10 cellular contexts compared by ENCODE assay signal in genomic region chr12:128365831-128366231, GRCh38.
A peak's percentile ranks its signal among the peaks of the same experiment; 100 is the strongest.
DNase-seq lines count a peak whose midpoint lies in the region; ATAC-seq and TF ChIP-seq lines count a peak whose summit lies in the region.
"Had no signal": no experiment of that assay in that cellular context is flagged by ENCODE, and none has a peak within 500 bp of the region (broad histone marks: within the 10 kb centered on the region; RNA-seq: fewer than 3 reads in every experiment).

No MANE protein-coding gene starts in this region.

- H3K9me3 ChIP-seq in lower lobe of right lung, result no peaks in the 10 kb centered on the region
- no peaks in the 10 kb centered on the region for H3K9me3 ChIP-seq in stomach

- no peak for TF ChIP-seq EP300 in stomach (IDR thresholded peaks at IDR 0.05)

- H3K27ac ChIP-seq in lower lobe of right lung, result no peak overlapping the region
- H3K27ac ChIP-seq in stomach, result peak overlapping the region in 1 of 5 donors; percentile 25

- H3K36me3 ChIP-seq in lower lobe of right lung, result no peaks in the 10 kb centered on the region
- no peaks in the 10 kb centered on the region for H3K36me3 ChIP-seq in stomach

- no peak for TF ChIP-seq POLR2A in stomach (IDR thresholded peaks at IDR 0.05)

- peak overlapping the region; percentile 2 for H3K4me3 ChIP-seq in epithelial cell of proximal tubule (ENCODE audit: low read depth, low read length)
- peak overlapping the region; percentile 41 for H3K4me3 ChIP-seq in lower lobe of right lung
- peak overlapping the region; percentile 23 to 36 (median 34) for H3K4me3 ChIP-seq in stomach

- H3K27me3 ChIP-seq in lower lobe of right lung (ENCODE audit: low read depth) (peaks cover 39% of the 10 kb centered on the region), stomach (peaks cover 0 to 44% (median 0%) of the 10 kb centered on the region in 3 donors)

- 2 to 9% (median 6%) methylated on average over 23 of the region's 23 CpGs for WGBS in stomach, 5 donors

- H3K4me1 ChIP-seq in lower lobe of right lung, result no peaks in the 10 kb centered on the region
- peaks cover 0 to 13% (median 0%) of the 10 kb centered on the region in 4 donors for H3K4me1 ChIP-seq in stomach

- no peak for TF ChIP-seq CTCF in epithelial cell of proximal tubule (conservative IDR thresholded peaks at IDR 0.05; ENCODE audit: low read depth, low read length)
- TF ChIP-seq CTCF in lower lobe of right lung (IDR thresholded peaks at IDR 0.05), result no peak
- no peak for TF ChIP-seq CTCF in stomach (IDR thresholded peaks at IDR 0.05)

- intact Hi-C loops in lower lobe of right lung (cut with DNase I) (no loop called here), stomach (cut with DNase I; ENCODE audit: low total_unique reads) (no loop called here)

- ATAC-seq in lower lobe of right lung (no peak), GM19467 (IDR thresholded peaks at IDR 0.05; ENCODE audit: unreplicated experiment) (no peak), HG03175 (IDR thresholded peaks at IDR 0.05; ENCODE audit: unreplicated experiment) (no peak)

- DNase-seq in NCI-H526 (lab: John Stamatoyannopoulos, UW) (peak; percentile 7 to 50), epithelial cell of proximal tubule (ENCODE audit: low read depth) (no peak), lower lobe of right lung (no peak), stomach (no peak), amniotic stem cell (lab: John Stamatoyannopoulos, UW) (no peak)
- no peak for DNase-seq in stimulated activated CD4-positive, alpha-beta T cell treated with anti-CD3 and anti-CD28 coated beads, Interleukin-4, amount 100 ng/mL, for 1 hour
- DNase-seq: activated CD4-positive, alpha-beta T cell treated with anti-CD3 and anti-CD28 coated beads for 4 hours; KBM-7 had no signal

Comparison
In these comparisons a context has a peak if more than half of its experiments do, and no peak if none do; other contexts are left out.
1. DNase-seq: peak in NCI-H526 (2 of 2); none in epithelial cell of proximal tubule (single experiment), lower lobe of right lung (single experiment), stomach (single experiment), stimulated activated CD4-positive, alpha-beta T cell treated with anti-CD3 and anti-CD28 coated beads, Interleukin-4, amount 100 ng/mL, for 1 hour (single experiment) and amniotic stem cell (single experiment).
2. Peak in every context shown above with its lines, with median percentiles within 50 percentile points of each other: H3K4me3 ChIP-seq.